ENCODE assay signal across 19 cellular contexts in the genomic region with DNA sequence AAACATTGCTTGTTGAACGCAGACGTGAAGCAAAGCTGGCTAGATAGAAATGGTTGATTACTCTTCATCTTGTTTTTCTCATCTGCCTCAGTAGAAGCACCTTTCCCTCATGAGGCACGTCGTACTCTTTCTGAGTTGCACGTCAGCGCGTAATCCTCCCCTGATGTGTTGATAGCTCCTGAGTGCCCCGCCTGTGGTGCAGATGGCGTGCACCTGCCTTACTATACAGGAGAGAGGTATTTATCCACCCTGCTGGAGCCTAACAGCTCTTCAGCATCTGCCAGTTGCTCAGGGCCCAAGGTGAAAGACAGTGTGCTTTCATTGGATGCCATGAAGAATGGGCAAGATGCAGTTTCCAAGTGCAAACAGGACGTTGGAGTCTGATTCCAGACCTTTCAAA.
DNase-seq lines count a peak whose midpoint lies in the region; ATAC-seq lines count a peak whose summit lies in the region.
"Had no signal": no experiment of that assay in that cellular context is flagged by ENCODE, and none has a peak within 500 bp of the region (broad histone marks: within the 10 kb centered on the region; RNA-seq: fewer than 3 reads in every experiment).

No MANE protein-coding gene starts in this region.

- ATAC-seq in GM21737 (IDR thresholded peaks at IDR 0.05; ENCODE audit: unreplicated experiment): no peak
- ATAC-seq: activated T-cell treated with anti-CD3 and anti-CD28 coated beads, Interleukin-2, amount 50 U/mL, for 72 hours; natural killer cell treated with Interleukin-12 subunit alpha and Interleukin-12 subunit beta and Interleukin-15 and Interleukin-18, amount 100 ng/mL, for 72 hours; psoas muscle had no signal

- peak; percentile 59 for DNase-seq in NCI-H1092 treated with DMSO at 0.1 percent for 48 hours (lab: John Stamatoyannopoulos, UW)
- DNase-seq in NCI-H1930 (lab: John Stamatoyannopoulos, UW): peak; percentile 82 to 83
- peak; percentile 88 for DNase-seq in NCI-H524 treated with DMSO at 0.1 percent for 48 hours (lab: John Stamatoyannopoulos, UW)
- no peak for DNase-seq in foreskin melanocyte
- no peak for DNase-seq in SKM-1 (lab: John Stamatoyannopoulos, UW; ENCODE audit: unreplicated experiment)
- DNase-seq: activated CD4-positive, alpha-beta T cell treated with anti-CD3 and anti-CD28 coated beads, Interleukin-2, amount 50 U/mL, for 1 hour; activated naive CD8-positive, alpha-beta T cell treated with anti-CD3 and anti-CD28 coated beads for 36 hours; activated T-cell treated with anti-CD3 and anti-CD28 coated beads, Interleukin-2, amount 50 U/mL, for 72 hours; cortex of kidney; foreskin fibroblast; H7; mesendoderm; MV-4-11; psoas muscle had no signal

- H3K27me3 ChIP-seq in layer of hippocampus (ENCODE audit: control insufficient read depth, insufficient read depth, low read length): no peaks in the 10 kb centered on the region
- H3K27me3 ChIP-seq: suprapubic skin had no signal

- peak overlapping the region; percentile 1 for H3K27ac ChIP-seq in layer of hippocampus (ENCODE audit: low read depth, low read length)
- H3K27ac ChIP-seq: psoas muscle, RWPE1, suprapubic skin had no signal

Comparison
In these comparisons a context has a peak if more than half of its experiments do, and no peak if none do; other contexts are left out.
1. DNase-seq: peak in NCI-H1092 treated with DMSO at 0.1 percent for 48 hours (single experiment), NCI-H1930 (2 of 2) and NCI-H524 treated with DMSO at 0.1 percent for 48 hours (single experiment); none in foreskin melanocyte (single experiment) and SKM-1 (single experiment).